ENCODE assay signal across 8 cellular contexts in the genomic region with DNA sequence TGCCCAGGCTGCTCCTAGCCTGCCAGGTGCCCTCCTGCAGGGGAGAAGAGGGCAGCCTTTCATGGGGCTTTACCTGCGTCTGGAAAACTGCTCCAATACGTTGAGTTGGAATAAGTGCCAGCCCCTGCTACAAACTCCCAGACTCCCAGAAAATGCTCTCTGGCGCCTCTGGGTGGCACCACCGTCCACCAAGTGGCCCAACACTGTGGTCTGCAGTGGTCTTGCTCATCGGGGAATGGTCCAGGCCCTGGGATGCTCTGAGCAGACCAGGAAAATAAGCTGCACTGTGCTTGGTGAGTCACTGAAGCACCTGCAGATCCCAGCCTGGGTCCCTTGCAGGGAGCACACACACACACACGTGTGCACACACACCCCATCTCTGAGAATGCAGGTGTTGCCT. TPM values are rescaled to one million over a fixed set of nuclear protein-coding genes. Genes with fewer than 3 reads are reported as not detected.
A peak's percentile ranks its signal among the peaks of the same experiment; 100 is the strongest.
DNase-seq lines count a peak whose midpoint lies in the region; ATAC-seq, FAIRE-seq and TF ChIP-seq lines count a peak whose summit lies in the region.

No MANE protein-coding gene starts in this region.

- no peaks in the 10 kb centered on the region for H3K9me3 ChIP-seq in kidney (ENCODE audit: control insufficient read depth in 1 of 2, low read length in 2 of 2)

- DNase-seq in EH (ENCODE audit: low read depth) (peak; percentile 32), LNCaP clone FGC (ENCODE audit: low read depth) (no peak), kidney (no peak), NOMO-1 (lab: John Stamatoyannopoulos, UW; ENCODE audit: unreplicated experiment in 2 of 2) (no peak)
- DNase-seq in activated CD8-positive, alpha-beta T cell treated with anti-CD3 and anti-CD28 coated beads, Interleukin-2, amount 10 ng/mL, durations not matched to agents 7 days and 5 days, result no peak

- CTCF ChIA-PET in activated CD8-positive, alpha-beta T cell treated with anti-CD3 and anti-CD28 coated beads, Interleukin-2, amount 10 ng/mL, durations not matched to agents 7 days and 5 days (lab: Charles Lee), result interaction anchor here (0.7 to 6.0 kb wide), 4 partner anchors 12 to 52 kb away, joined by 3 to 86 read pairs (median 3); no protein-coding TSS in a partner anchor

- H3K4me3 ChIP-seq in LNCaP clone FGC (ENCODE audit: low read depth, low read length) (no peak overlapping the region), kidney (ENCODE audit: low read length in 2 of 2) (no peak overlapping the region)

- no peaks in the 10 kb centered on the region for H3K9me3 Mint-ChIP-seq in activated CD8-positive, alpha-beta T cell treated with anti-CD3 and anti-CD28 coated beads, Interleukin-2, amount 10 ng/mL, durations not matched to agents 7 days and 5 days (ENCODE audit: insufficient read depth)

- no peak overlapping the region for H3K4me3 Mint-ChIP-seq in activated CD8-positive, alpha-beta T cell treated with anti-CD3 and anti-CD28 coated beads, Interleukin-2, amount 10 ng/mL, durations not matched to agents 7 days and 5 days

- no peak for FAIRE-seq in kidney (lab: Jason Lieb, UNC)

- H3K9ac ChIP-seq in kidney (ENCODE audit: low read length in 2 of 2), result no peak overlapping the region

- TF ChIP-seq CTCF in LNCaP clone FGC (IDR thresholded peaks at IDR 0.05; ENCODE audit: control insufficient read depth, extremely low read depth, insufficient read depth), result 0 out of 2 replicates have a peak, but pooled peaks have one; percentile 26
- peak; percentile 60 for TF ChIP-seq CTCF in kidney (IDR thresholded peaks at IDR 0.05; ENCODE audit: borderline replicate concordance, extremely low read depth, insufficient read depth)

- H3K27me3 Mint-ChIP-seq in activated CD8-positive, alpha-beta T cell treated with anti-CD3 and anti-CD28 coated beads, Interleukin-2, amount 10 ng/mL, durations not matched to agents 7 days and 5 days (ENCODE audit: low read depth), result no peaks in the 10 kb centered on the region

- ATAC-seq in activated CD8-positive, alpha-beta T cell treated with anti-CD3 and anti-CD28 coated beads, Interleukin-2, amount 10 ng/mL, durations not matched to agents 7 days and 5 days, result no peak
- ATAC-seq in HG02981 (IDR thresholded peaks at IDR 0.05; ENCODE audit: unreplicated experiment), result no peak
- no peak for ATAC-seq in GM18858 (IDR thresholded peaks at IDR 0.05; ENCODE audit: unreplicated experiment)
- no peak for ATAC-seq in GM19455 (IDR thresholded peaks at IDR 0.05; ENCODE audit: unreplicated experiment)

- H3K36me3 Mint-ChIP-seq in activated CD8-positive, alpha-beta T cell treated with anti-CD3 and anti-CD28 coated beads, Interleukin-2, amount 10 ng/mL, durations not matched to agents 7 days and 5 days (ENCODE audit: low read depth), result peaks cover 27% of the 10 kb centered on the region

- peak overlapping the region; percentile 59 for H3K27ac Mint-ChIP-seq in activated CD8-positive, alpha-beta T cell treated with anti-CD3 and anti-CD28 coated beads, Interleukin-2, amount 10 ng/mL, durations not matched to agents 7 days and 5 days

- H3K27ac ChIP-seq in kidney (ENCODE audit: low read depth in 2 of 2, low read length in 2 of 2), result no peak overlapping the region

- POLR2A ChIA-PET in activated CD8-positive, alpha-beta T cell treated with anti-CD3 and anti-CD28 coated beads, Interleukin-2, amount 10 ng/mL, durations not matched to agents 7 days and 5 days (lab: Charles Lee), result interaction anchor here (0.6 kb wide), 1 partner anchor 28 kb away, joined by 3 read pairs; no protein-coding TSS in a partner anchor

- peaks cover 14% of the 10 kb centered on the region in 2 donors for H3K4me1 ChIP-seq in kidney (ENCODE audit: control insufficient read depth in 1 of 2, insufficient read depth in 1 of 2, low read depth in 1 of 2, low read length in 2 of 2)

- H3K4me1 Mint-ChIP-seq in activated CD8-positive, alpha-beta T cell treated with anti-CD3 and anti-CD28 coated beads, Interleukin-2, amount 10 ng/mL, durations not matched to agents 7 days and 5 days (ENCODE audit: low read depth), result peaks cover 52% of the 10 kb centered on the region

- H3K36me3 ChIP-seq in kidney (ENCODE audit: control insufficient read depth in 1 of 2, insufficient read depth in 2 of 2, low read length in 2 of 2), result peaks cover 0 to 8% of the 10 kb centered on the region in 2 donors

- intact Hi-C loops in kidney (cut with DNase I), result no loop called here

RNA-seq across cellular contexts. Expression of gene CDIP1, which starts 20.8 kb away (rescaled TPM):
- 10 to 100 TPM; 44.0 to 48.7 TPM for total RNA-seq in activated CD8-positive, alpha-beta T cell treated with anti-CD3 and anti-CD28 coated beads, Interleukin-2, amount 10 ng/mL, durations not matched to agents 7 days and 5 days
- total RNA-seq in kidney, result 40.8 TPM
- polyA plus RNA-seq in kidney (ENCODE audit: insufficient read depth, low read depth, low replicate concordance), result 80.4 TPM

RNA-seq across cellular contexts. Expression of gene C16orf96, which starts 38.3 kb away (rescaled TPM):
- total RNA-seq in activated CD8-positive, alpha-beta T cell treated with anti-CD3 and anti-CD28 coated beads, Interleukin-2, amount 10 ng/mL, durations not matched to agents 7 days and 5 days, result under 1 TPM; 0.13 TPM
- total RNA-seq in kidney, result 0.16 TPM
- polyA plus RNA-seq in kidney (ENCODE audit: insufficient read depth, low read depth, low replicate concordance), result 0.13 TPM

RNA-seq across cellular contexts. Expression of gene HMOX2, which starts 41.6 kb away (rescaled TPM):
- 10 to 100 TPM; 92.6 to 97.4 TPM for total RNA-seq in activated CD8-positive, alpha-beta T cell treated with anti-CD3 and anti-CD28 coated beads, Interleukin-2, amount 10 ng/mL, durations not matched to agents 7 days and 5 days
- 56.4 TPM for total RNA-seq in kidney
- polyA plus RNA-seq in kidney (ENCODE audit: insufficient read depth, low read depth, low replicate concordance), result 116 TPM

RNA-seq across cellular contexts. Expression of gene NMRAL1, which starts 43.4 kb away (rescaled TPM):
- total RNA-seq in activated CD8-positive, alpha-beta T cell treated with anti-CD3 and anti-CD28 coated beads, Interleukin-2, amount 10 ng/mL, durations not matched to agents 7 days and 5 days, result 10 to 100 TPM; 53.6 to 55.6 TPM
- total RNA-seq in kidney, result 54.9 TPM
- polyA plus RNA-seq in kidney (ENCODE audit: insufficient read depth, low read depth, low replicate concordance), result 94.1 TPM
